ENCODE assay signal across 23 cellular contexts in the genomic region with DNA sequence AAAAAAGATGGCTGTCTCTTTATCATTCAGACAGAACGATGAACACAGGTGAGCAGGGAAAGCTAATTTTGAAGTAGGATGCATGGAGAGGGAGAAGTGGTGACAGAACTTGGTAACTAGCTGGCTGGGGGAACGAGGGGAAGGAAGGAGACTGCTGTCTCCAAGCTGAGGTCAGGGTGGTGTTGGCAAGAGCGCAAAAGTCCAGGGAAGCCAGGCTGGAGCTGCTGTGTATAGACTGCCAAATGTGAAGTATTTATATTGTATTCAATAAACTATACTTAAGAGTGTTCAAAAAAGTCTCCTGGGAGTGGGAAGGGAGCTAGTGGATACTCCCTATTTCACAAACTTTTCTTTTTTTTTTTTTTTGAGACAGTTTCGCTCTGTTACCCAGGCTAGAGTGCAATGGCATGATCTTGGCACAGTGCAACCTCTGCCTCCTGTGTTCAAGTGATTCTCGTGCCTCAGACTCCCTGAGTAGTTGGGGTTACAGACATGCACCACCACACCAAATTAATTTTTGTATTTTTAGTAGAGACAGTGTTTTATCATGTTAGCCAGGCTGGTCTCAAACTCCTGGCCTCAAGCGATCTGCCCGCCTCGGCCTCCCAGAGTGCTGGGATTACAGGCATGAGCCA. TPM values are rescaled to one million over a fixed set of nuclear protein-coding genes. Genes with fewer than 3 reads are reported as not detected.
A peak's percentile ranks its signal among the peaks of the same experiment; 100 is the strongest.
DNase-seq lines count a peak whose midpoint lies in the region; ATAC-seq and TF ChIP-seq lines count a peak whose summit lies in the region.
"Had no signal": no experiment of that assay in that cellular context is flagged by ENCODE, and none has a peak within 500 bp of the region (broad histone marks: within the 10 kb centered on the region; RNA-seq: fewer than 3 reads in every experiment).

No MANE protein-coding gene starts in this region.

- peak; percentile 8 for DNase-seq in activated CD8-positive, alpha-beta memory T cell treated with anti-CD3 and anti-CD28 coated beads, Interleukin-2, amount 50 U/mL, for 48 hours
- no peak for DNase-seq in activated CD8-positive, alpha-beta memory T cell treated with anti-CD3 and anti-CD28 coated beads for 24 hours
- no peak for DNase-seq in IMR-90
- DNase-seq in fibroblast of peridontal ligament (ENCODE audit: extremely low read depth), result peak; percentile 60
- DNase-seq in stimulated activated effector memory CD8-positive, alpha-beta T cell treated with anti-CD3 and anti-CD28 coated beads, Interleukin-12 subunit alpha, Interleukin-12 subunit beta, amount 100 ng/mL, for 72 hours (ENCODE audit: low spot score in 2 of 2), result peak in 1 of 2 donors; percentile 32
- DNase-seq in effector CD4-positive, alpha-beta T cell, result no peak
- DNase-seq in GM10266 (ENCODE audit: extremely low spot score), result no peak
- DNase-seq in SJCRH30, result no peak
- DNase-seq: CD8-positive, alpha-beta T cell; MM.1S; NCI-H1092; NCI-H1436 treated with DMSO at 0.1 percent for 48 hours; NCI-H2029; NCI-H2171 treated with DMSO at 0.1 percent for 48 hours; NCI-H446; NCI-H69; OCI-M1; SHP77 had no signal

- H3K4me3 ChIP-seq in IMR-90 (ENCODE audit: insufficient read depth, low read depth, low read length) (no peak overlapping the region), SJCRH30 (no peak overlapping the region)
- H3K4me3 ChIP-seq: A549 had no signal

- in situ Hi-C loops in IMR-90 (cut with MboI; ENCODE audit: low sequenced_read_pairs), result loop anchor here (25.0 kb wide), 1 partner anchor 92 kb away; no protein-coding TSS in a partner anchor

- H3K9me3 ChIP-seq in IMR-90 (ENCODE audit: control insufficient read depth, insufficient read depth, low read length) (no peaks in the 10 kb centered on the region), SJCRH30 (replicated peaks) (no peaks in the 10 kb centered on the region)
- H3K9me3 ChIP-seq: A549 had no signal

- no peak overlapping the region for H2BK120ac ChIP-seq in IMR-90 (ENCODE audit: low read depth, low read length)

- POLR2A ChIA-PET in IMR-90 (lab: Charles Lee; ENCODE audit: unreplicated experiment), result interaction anchor here (0.6 kb wide), 1 partner anchor 540 kb away, joined by 3 read pairs; no protein-coding TSS in a partner anchor

- H3K14ac ChIP-seq in IMR-90 (replicated peaks; ENCODE audit: low read depth, low read length), result no peak overlapping the region

- peaks cover 0 to 26% of the 10 kb centered on the region in 2 experiments; a peak in 2 of 4 replicates for H3K79me1 ChIP-seq in IMR-90 (ENCODE audit: low read depth in 1 of 2, low read length in 2 of 2)

- H3K9ac ChIP-seq in IMR-90 (ENCODE audit: low read depth, low read length), result no peak overlapping the region; the same call in 1 of the 2 replicates

- H2BK20ac ChIP-seq in IMR-90 (ENCODE audit: low read depth, low read length), result no peak overlapping the region

- dilution Hi-C loops in IMR-90 (cut with HindIII; ENCODE audit: low sequenced_read_pairs, unreplicated experiment), result no loop called here

- H3K4me1 ChIP-seq in IMR-90 (ENCODE audit: control insufficient read depth, insufficient read depth, low read length), result no peaks in the 10 kb centered on the region
- H3K4me1 ChIP-seq in SJCRH30, result no peaks in the 10 kb centered on the region
- H3K4me1 ChIP-seq: A549 had no signal

- H2AFZ ChIP-seq in IMR-90 (replicated peaks; ENCODE audit: low read length, poor library complexity), result no peak overlapping the region

- whole genome bisulfite sequencing in IMR-90 (ENCODE audit: extremely low coverage in 2 of 2, insufficient read length in 1 of 2), 2 experiments, result 87% methylated on average over 3 of the region's 8 CpGs; no CpG with 5 or more reads in 1 of the 2 experiments

- no peak for TF ChIP-seq POLR2A in IMR-90 (IDR thresholded peaks at IDR 0.05; ENCODE audit: low read depth, low read length)

- no peak overlapping the region for H3K4me2 ChIP-seq in IMR-90 (ENCODE audit: low read depth, low read length)
- H3K4me2 ChIP-seq: A549 had no signal

- ATAC-seq in IMR-90 (ENCODE audit: low read depth), result 0 out of 2 replicates have a peak, but pooled peaks have one; percentile 27
- ATAC-seq in stimulated activated effector memory CD8-positive, alpha-beta T cell treated with anti-CD3 and anti-CD28 coated beads, Interleukin-12 subunit alpha, Interleukin-12 subunit beta, amount 100 ng/mL, for 72 hours, result no peak
- ATAC-seq: A549; CD8-positive, alpha-beta T cell had no signal

- no peak overlapping the region for H3K56ac ChIP-seq in IMR-90 (ENCODE audit: extremely low read depth, insufficient read depth, low read length)

- no peak overlapping the region for H3K23ac ChIP-seq in IMR-90 (ENCODE audit: low read depth, low read length)

- no peak overlapping the region for H4K5ac ChIP-seq in IMR-90 (ENCODE audit: low read depth, low read length)

- H2AK5ac ChIP-seq in IMR-90 (ENCODE audit: low read depth, low read length), result no peak overlapping the region

- H3K27me3 ChIP-seq in IMR-90 (ENCODE audit: control insufficient read depth, insufficient read depth, low read length), result no peaks in the 10 kb centered on the region
- 0 out of 2 replicates have a peak, but pooled peaks cover 4% of the 10 kb centered on the region for H3K27me3 ChIP-seq in SJCRH30

- H3K27ac ChIP-seq in IMR-90 (ENCODE audit: insufficient read depth, low read length) (no peak overlapping the region), SJCRH30 (no peak overlapping the region)
- H3K27ac ChIP-seq: A549 had no signal

- peaks cover 20% of the 10 kb centered on the region for H3K9me1 ChIP-seq in IMR-90 (ENCODE audit: insufficient read depth, low read length)

- H2BK5ac ChIP-seq in IMR-90 (ENCODE audit: low read depth, low read length, poor library complexity, severe bottlenecking), result no peak overlapping the region

- H4K8ac ChIP-seq in IMR-90 (ENCODE audit: low read depth in 2 of 2, low read length in 2 of 2), result no peak overlapping the region

- H4K20me1 ChIP-seq in IMR-90 (ENCODE audit: insufficient read depth, low read length), result no peaks in the 10 kb centered on the region; the same call in 1 of the 2 replicates

- no peak for TF ChIP-seq RAD21 in IMR-90 (IDR thresholded peaks at IDR 0.05; ENCODE audit: low read length)

- no peak overlapping the region for H3K18ac ChIP-seq in IMR-90 (ENCODE audit: low read depth, low read length)

- no TSS peak for BruUV-seq in IMR-90 (replicated peaks; lab: Mats Ljungman, UMichigan)

- H3K9me3 Mint-ChIP-seq in stimulated activated effector memory CD8-positive, alpha-beta T cell treated with anti-CD3 and anti-CD28 coated beads, Interleukin-12 subunit alpha, Interleukin-12 subunit beta, amount 100 ng/mL, for 72 hours, result no peaks in the 10 kb centered on the region
- H3K9me3 Mint-ChIP-seq: CD8-positive, alpha-beta T cell had no signal

- peaks cover 71% of the 10 kb centered on the region for H3K36me3 Mint-ChIP-seq in stimulated activated effector memory CD8-positive, alpha-beta T cell treated with anti-CD3 and anti-CD28 coated beads, Interleukin-12 subunit alpha, Interleukin-12 subunit beta, amount 100 ng/mL, for 72 hours

- no peak overlapping the region for H2BK15ac ChIP-seq in IMR-90 (ENCODE audit: low read depth, low read length)

- TF ChIP-seq CTCF in IMR-90 (conservative IDR thresholded peaks at IDR 0.05; ENCODE audit: low read depth, low read length) (no peak), GM10266 (IDR thresholded peaks at IDR 0.05; ENCODE audit: control insufficient read depth, insufficient read depth, low read depth, missing control alignments) (no peak)

- peaks cover 15% of the 10 kb centered on the region for H3K4me1 Mint-ChIP-seq in stimulated activated effector memory CD8-positive, alpha-beta T cell treated with anti-CD3 and anti-CD28 coated beads, Interleukin-12 subunit alpha, Interleukin-12 subunit beta, amount 100 ng/mL, for 72 hours

- H3K36me3 ChIP-seq in IMR-90 (ENCODE audit: control insufficient read depth, insufficient read depth, low read length) (peaks cover 40% of the 10 kb centered on the region), SJCRH30 (no peaks in the 10 kb centered on the region)

- CTCF ChIA-PET in IMR-90 (lab: Yijun Ruan, JAX), result interaction anchor here (0.8 kb wide), 1 partner anchor 399 kb away, joined by 3 read pairs; no protein-coding TSS in a partner anchor

- peak overlapping the region; percentile 53 for H3K27ac Mint-ChIP-seq in stimulated activated effector memory CD8-positive, alpha-beta T cell treated with anti-CD3 and anti-CD28 coated beads, Interleukin-12 subunit alpha, Interleukin-12 subunit beta, amount 100 ng/mL, for 72 hours

- no peak overlapping the region for H2AK9ac ChIP-seq in IMR-90 (replicated peaks; ENCODE audit: low read depth, low read length, poor library complexity)

- H4K91ac ChIP-seq in IMR-90 (ENCODE audit: insufficient read depth, low read depth, low read length), result no peak overlapping the region

- H3K4me3 Mint-ChIP-seq in stimulated activated effector memory CD8-positive, alpha-beta T cell treated with anti-CD3 and anti-CD28 coated beads, Interleukin-12 subunit alpha, Interleukin-12 subunit beta, amount 100 ng/mL, for 72 hours, result no peak overlapping the region
- H3K4me3 Mint-ChIP-seq: CD8-positive, alpha-beta T cell had no signal

- H3K4ac ChIP-seq in IMR-90 (ENCODE audit: low read depth, low read length), result no peak overlapping the region

- intact Hi-C loops in IMR-90 (cut with micrococcal nuclease), result loop anchor here (10.0 kb wide), 1 partner anchor 295 kb away; no protein-coding TSS in a partner anchor

TF ChIP-seq in IMR-90, 13 proteins besides CTCF, POLR2A, EP300 and RAD21 (continues in another document):
- TF ChIP-seq MXI1 (IDR thresholded peaks at IDR 0.05; ENCODE audit: borderline replicate concordance, low read depth, low read length), result no peak
- TF ChIP-seq NFE2L2 (IDR thresholded peaks at IDR 0.05; ENCODE audit: low read depth, low read length), result no peak

RNA-seq across cellular contexts. Expression of gene TMEM106A, which starts 8.2 kb away (rescaled TPM):
- total RNA-seq in IMR-90 (2012; rRNA removed), result 1.4 and 2.2 TPM in 2 replicates
- 7.4 and 7.5 TPM in 2 replicates for polyA plus RNA-seq in IMR-90 (2012; rRNA removed)
- 4.9 and 5.4 TPM in 2 replicates for polyA plus RNA-seq in IMR-90 (2012; cell fraction: cytosol; rRNA removed)
- polyA plus RNA-seq in IMR-90 (2012; cell fraction: nucleus; rRNA removed; ENCODE audit: low replicate concordance), result 14.9 and 16.3 TPM in 2 replicates
- 0.63 and 2.0 TPM in 2 replicates for total RNA-seq in SJCRH30 (2014; rRNA removed; shearing (Covaris generic))

RNA-seq across cellular contexts. Expression of gene CCDC200, which starts 8.6 kb away (rescaled TPM):
- total RNA-seq in IMR-90 (2012; rRNA removed), result not detected in 2 replicates
- not detected in 2 replicates for polyA plus RNA-seq in IMR-90 (2012; rRNA removed)
- polyA plus RNA-seq in IMR-90 (2012; cell fraction: cytosol; rRNA removed), result not detected in 2 replicates
- not detected in 2 replicates for polyA plus RNA-seq in IMR-90 (2012; cell fraction: nucleus; rRNA removed; ENCODE audit: low replicate concordance)
- total RNA-seq in SJCRH30 (2014; rRNA removed; shearing (Covaris generic)), result not detected in 2 replicates
- total RNA-seq: CD8-positive, alpha-beta T cell; H1; LHCN-M2; RPMI7951 had no signal
- polyA plus RNA-seq: A549, BJ had no signal

RNA-seq across cellular contexts. Expression of gene RNU2-1, which starts 13.9 kb away (rescaled TPM):
- not detected in 2 replicates for total RNA-seq in IMR-90 (2012; rRNA removed)
- polyA plus RNA-seq in IMR-90 (2012; rRNA removed), result not detected in 2 replicates
- not detected in 2 replicates for polyA plus RNA-seq in IMR-90 (2012; cell fraction: cytosol; rRNA removed)
- not detected in 2 replicates for polyA plus RNA-seq in IMR-90 (2012; cell fraction: nucleus; rRNA removed; ENCODE audit: low replicate concordance)
- total RNA-seq in SJCRH30 (2014; rRNA removed; shearing (Covaris generic)), result not detected in 2 replicates
- total RNA-seq: LHCN-M2, RPMI7951 had no signal
- polyA plus RNA-seq: A549, BJ, H1 had no signal

RNA-seq across cellular contexts. Expression of gene NBR1, which starts 48.8 kb away (rescaled TPM):
- total RNA-seq in IMR-90 (2012; rRNA removed), result 105 and 132 TPM in 2 replicates
- polyA plus RNA-seq in IMR-90 (2012; rRNA removed), result 47.7 and 52.4 TPM in 2 replicates
- polyA plus RNA-seq in IMR-90 (2012; cell fraction: cytosol; rRNA removed), result 24.9 and 33.5 TPM in 2 replicates
- 9.6 and 31.7 TPM in 2 replicates for polyA plus RNA-seq in IMR-90 (2012; cell fraction: nucleus; rRNA removed; ENCODE audit: low replicate concordance)
- total RNA-seq in SJCRH30 (2014; rRNA removed; shearing (Covaris generic)), result 36.8 and 40.3 TPM in 2 replicates

Comparison
In these comparisons a context has a peak if more than half of its experiments do, and no peak if none do; other contexts are left out.
1. DNase-seq: peak in activated CD8-positive, alpha-beta memory T cell treated with anti-CD3 and anti-CD28 coated beads, Interleukin-2, amount 50 U/mL, for 48 hours (single experiment) and fibroblast of peridontal ligament (single experiment); none in activated CD8-positive, alpha-beta memory T cell treated with anti-CD3 and anti-CD28 coated beads for 24 hours (single experiment), IMR-90 (single experiment), effector CD4-positive, alpha-beta T cell (single experiment), GM10266 (single experiment) and SJCRH30 (0 of 2).